Comparison of ENCODE assay signal across 10 cellular contexts in the genomic region with DNA sequence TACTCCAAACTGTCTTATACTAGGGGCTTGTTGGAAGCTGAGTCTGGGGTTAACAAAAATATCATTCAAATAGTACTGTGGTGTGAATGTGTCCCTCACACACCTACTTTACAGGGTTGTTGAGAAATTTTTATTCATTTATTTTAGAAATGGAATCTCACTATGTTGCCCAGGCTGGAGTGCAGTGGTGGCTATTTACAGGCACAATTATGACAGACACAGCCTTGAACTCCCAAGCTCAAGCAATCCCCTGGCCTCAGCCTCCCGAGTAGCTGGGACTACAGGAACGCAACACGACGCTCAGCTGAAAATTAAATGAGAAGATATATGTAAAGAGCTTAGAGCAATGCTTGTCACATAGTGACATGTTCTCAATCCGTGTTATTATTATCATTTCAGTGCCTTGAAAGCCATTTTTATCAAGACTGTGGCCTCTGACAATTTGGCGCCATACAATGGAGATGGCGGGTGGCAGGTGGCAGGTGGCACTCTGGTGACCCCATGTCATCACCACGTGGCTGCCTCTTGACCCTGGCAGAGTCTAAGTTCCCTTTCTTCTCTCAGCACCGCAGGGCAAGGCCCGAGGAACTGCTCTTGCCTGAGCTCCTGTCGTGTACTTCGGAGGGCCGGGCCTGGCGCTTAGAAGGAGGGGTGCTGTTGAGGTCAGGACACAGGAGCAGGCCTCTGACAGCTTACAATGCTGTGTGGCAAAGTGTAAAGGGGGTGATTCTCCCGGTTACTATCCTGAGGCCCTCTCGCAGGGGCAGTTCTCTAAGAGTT.
DNase-seq lines count a peak whose midpoint lies in the region; ATAC-seq lines count a peak whose summit lies in the region.
"Had no signal": no experiment of that assay in that cellular context is flagged by ENCODE, and none has a peak within 500 bp of the region (broad histone marks: within the 10 kb centered on the region; RNA-seq: fewer than 3 reads in every experiment).

No MANE protein-coding gene starts in this region.

- no peak overlapping the region for H3K27ac ChIP-seq in HUES64 (ENCODE audit: low read depth, low read length)

- H3K4me1 ChIP-seq in HUES64 (ENCODE audit: insufficient read depth, low read length) = peaks cover 4% of the 10 kb centered on the region; the same call in 1 of the 2 replicates

- peak overlapping the region; percentile 90 to 94 for H3K4me3 Mint-ChIP-seq in activated T-cell treated with anti-CD3 and anti-CD28 coated beads, Interleukin-2, amount 50 U/mL, for 72 hours
- H3K4me3 Mint-ChIP-seq in immature natural killer cell = peak overlapping the region; percentile 87 to 98 (median 93)
- peak overlapping the region; percentile 91 for H3K4me3 Mint-ChIP-seq in stimulated activated naive CD8-positive, alpha-beta T cell treated with anti-CD3 and anti-CD28 coated beads, Interleukin-15, Interleukin-2, amounts not matched to agents 100 ng/mL and 50 ng/mL, for 24 hours

- no peaks in the 10 kb centered on the region for H3K36me3 ChIP-seq in HUES64 (ENCODE audit: insufficient read depth, low read length)

- no peaks in the 10 kb centered on the region for H3K27me3 ChIP-seq in HUES64 (ENCODE audit: insufficient read depth, low read length)

- 90% methylated on average over 16 of the region's 16 CpGs for WGBS in HUES64

- no peak for ATAC-seq in activated T-cell treated with anti-CD3 and anti-CD28 coated beads, Interleukin-2, amount 50 U/mL, for 72 hours (replicated peaks in 1 of 2)
- ATAC-seq in HG03378 (IDR thresholded peaks at IDR 0.05; ENCODE audit: unreplicated experiment) (no peak), GM21528 (IDR thresholded peaks at IDR 0.05; ENCODE audit: low FRiP score, unreplicated experiment) (no peak)

- H3K27ac Mint-ChIP-seq in activated T-cell treated with anti-CD3 and anti-CD28 coated beads, Interleukin-2, amount 50 U/mL, for 72 hours = peak overlapping the region; percentile 100
- peak overlapping the region; percentile 89 to 100 (median 97) for H3K27ac Mint-ChIP-seq in immature natural killer cell
- H3K27ac Mint-ChIP-seq in stimulated activated naive CD8-positive, alpha-beta T cell treated with anti-CD3 and anti-CD28 coated beads, Interleukin-15, Interleukin-2, amounts not matched to agents 100 ng/mL and 50 ng/mL, for 24 hours = peak overlapping the region; percentile 100

- H3K4me3 ChIP-seq in HUES64 (ENCODE audit: low read length) = peak overlapping the region; percentile 74; the same call in 1 of the 2 replicates

- no peaks in the 10 kb centered on the region for H3K9me3 Mint-ChIP-seq in activated T-cell treated with anti-CD3 and anti-CD28 coated beads, Interleukin-2, amount 50 U/mL, for 72 hours
- peaks cover 0 to 5% (median 2%) of the 10 kb centered on the region in 6 donors for H3K9me3 Mint-ChIP-seq in immature natural killer cell
- no peaks in the 10 kb centered on the region for H3K9me3 Mint-ChIP-seq in stimulated activated naive CD8-positive, alpha-beta T cell treated with anti-CD3 and anti-CD28 coated beads, Interleukin-15, Interleukin-2, amounts not matched to agents 100 ng/mL and 50 ng/mL, for 24 hours

- H3K36me3 Mint-ChIP-seq in activated T-cell treated with anti-CD3 and anti-CD28 coated beads, Interleukin-2, amount 50 U/mL, for 72 hours (ENCODE audit: insufficient read depth in 2 of 2) = peaks cover 4 to 6% of the 10 kb centered on the region in 2 donors
- H3K36me3 Mint-ChIP-seq in immature natural killer cell = peaks cover 0 to 4% (median 0%) of the 10 kb centered on the region in 3 donors
- peaks cover 4% of the 10 kb centered on the region for H3K36me3 Mint-ChIP-seq in stimulated activated naive CD8-positive, alpha-beta T cell treated with anti-CD3 and anti-CD28 coated beads, Interleukin-15, Interleukin-2, amounts not matched to agents 100 ng/mL and 50 ng/mL, for 24 hours (ENCODE audit: low read depth)

- no peak overlapping the region for H3K9ac ChIP-seq in HUES64 (ENCODE audit: low read depth, low read length)

- peaks cover 7% of the 10 kb centered on the region for H3K27me3 Mint-ChIP-seq in activated T-cell treated with anti-CD3 and anti-CD28 coated beads, Interleukin-2, amount 50 U/mL, for 72 hours (ENCODE audit: low read depth)
- peaks cover 22 to 29% (median 22%) of the 10 kb centered on the region in 3 donors for H3K27me3 Mint-ChIP-seq in immature natural killer cell (ENCODE audit: low read depth in 3 of 3)
- H3K27me3 Mint-ChIP-seq in stimulated activated naive CD8-positive, alpha-beta T cell treated with anti-CD3 and anti-CD28 coated beads, Interleukin-15, Interleukin-2, amounts not matched to agents 100 ng/mL and 50 ng/mL, for 24 hours = peaks cover 5% of the 10 kb centered on the region

- peaks cover 41% of the 10 kb centered on the region for H3K4me1 Mint-ChIP-seq in activated T-cell treated with anti-CD3 and anti-CD28 coated beads, Interleukin-2, amount 50 U/mL, for 72 hours (ENCODE audit: low read depth)
- H3K4me1 Mint-ChIP-seq in immature natural killer cell = peaks cover 43 to 47% of the 10 kb centered on the region in 2 donors
- peaks cover 39% of the 10 kb centered on the region for H3K4me1 Mint-ChIP-seq in stimulated activated naive CD8-positive, alpha-beta T cell treated with anti-CD3 and anti-CD28 coated beads, Interleukin-15, Interleukin-2, amounts not matched to agents 100 ng/mL and 50 ng/mL, for 24 hours (ENCODE audit: low read depth)

- no peak for DNase-seq in activated T-cell treated with anti-CD3 and anti-CD28 coated beads, Interleukin-2, amount 50 U/mL, for 72 hours
- DNase-seq in immature natural killer cell (no peak), foreskin melanocyte (no peak), NCI-H1930 (lab: John Stamatoyannopoulos, UW) (no peak)
- DNase-seq: islet precursor cell, NCI-H2081 had no signal

- no peaks in the 10 kb centered on the region for H3K9me3 ChIP-seq in HUES64 (ENCODE audit: insufficient read depth, low read depth, low read length)
